In the genomic region with DNA sequence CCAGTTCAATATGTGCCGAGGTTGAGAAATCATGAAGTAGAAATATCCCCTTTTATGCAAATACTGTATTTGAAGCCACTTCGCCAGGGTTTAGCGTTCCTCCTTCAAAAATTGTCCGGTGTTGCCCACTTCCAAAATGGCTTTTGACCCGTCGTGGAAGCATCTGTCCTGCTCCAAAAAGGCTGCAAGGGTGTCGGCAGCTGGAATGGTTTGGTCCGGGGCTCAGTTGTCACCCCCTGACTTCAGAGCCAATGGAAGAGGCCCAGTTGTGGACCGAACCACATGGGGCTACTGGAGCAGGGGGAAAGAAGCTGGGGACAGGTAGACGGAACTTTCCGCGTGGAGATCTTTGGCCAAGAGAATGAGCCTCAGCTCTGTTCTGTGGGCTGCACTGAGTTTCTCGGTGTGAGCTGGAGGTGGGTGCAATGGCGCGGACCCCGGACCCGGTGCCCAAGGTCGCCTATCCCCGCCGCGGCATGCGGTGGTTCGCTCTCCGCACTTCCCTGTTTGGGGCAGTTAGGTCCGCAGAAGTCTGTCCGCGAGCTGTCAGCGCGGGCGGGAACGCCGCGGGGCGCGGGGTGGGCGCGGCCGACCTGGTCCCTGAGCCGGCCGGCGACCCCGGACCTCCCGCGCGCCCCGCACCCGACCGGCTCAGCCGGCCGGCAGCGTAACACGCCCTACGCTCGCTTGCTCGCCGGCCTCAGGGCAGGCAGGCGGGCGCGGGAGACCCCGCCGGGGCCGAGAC, we compare ENCODE assay signal across 8 cellular contexts. TPM values are rescaled to one million over a fixed set of nuclear protein-coding genes. Genes with fewer than 3 reads are reported as not detected.
DNase-seq lines count a peak whose midpoint lies in the region; ATAC-seq, FAIRE-seq and TF ChIP-seq lines count a peak whose summit lies in the region.

A gene (plus strand): TSS at position 527 of the 745 bp plus-strand sequence. CDS start 259 bp downstream, outside the sequence.

- TF ChIP-seq CTCF in D721Med (IDR thresholded peaks at IDR 0.05; ENCODE audit: insufficient read depth, missing control alignments) (no peak), esophagus squamous epithelium (IDR thresholded peaks at IDR 0.05) (peak in 1 of 6 experiments; percentile 4)

- H3K27ac ChIP-seq in esophagus squamous epithelium = peak within 1 kb of the TSS; percentile 80 to 93 (median 92)

- intact Hi-C loops in esophagus squamous epithelium (cut with DNase I) = no loop called here

- peaks cover 4 to 70% (median 40%) of the 10 kb centered on the region in 3 donors for H3K4me1 ChIP-seq in esophagus squamous epithelium

- DNase-seq in D721Med (ENCODE audit: insufficient read length, low spot score) (peak; percentile 73), Kasumi-1 (lab: John Stamatoyannopoulos, UW) (peak; percentile 93), RKO (ENCODE audit: low spot score) (peak; percentile 96), activated T-helper 1 cell treated with Interleukin-2 at 50 U/mL for 16 hours (ENCODE audit: low read depth) (peak; percentile 81), esophagus squamous epithelium (lab: John Stamatoyannopoulos, UW) (peak; percentile 75), myocyte (ENCODE audit: low read depth) (peak; percentile 97)
- peak; percentile 77 to 85 for DNase-seq in stimulated activated CD8-positive, alpha-beta memory T cell treated with anti-CD3 and anti-CD28 coated beads, Interleukin-7, amount 100 ng/mL, for 4 hours (ENCODE audit: low read depth in 2 of 2)

- 1% methylated on average over 10 to 18 of the region's 62 CpGs for WGBS in esophagus squamous epithelium, 2 donors

- peak; percentile 50 for ATAC-seq in GM21737 (IDR thresholded peaks at IDR 0.05; ENCODE audit: unreplicated experiment)

- peak within 1 kb of the TSS; percentile 75 to 100 (median 79) for H3K4me3 ChIP-seq in esophagus squamous epithelium

- FAIRE-seq in D721Med (lab: Jason Lieb, UNC) = no peak

- H3K27me3 ChIP-seq in esophagus squamous epithelium = no peaks in the 10 kb centered on the region

- H3K9me3 ChIP-seq in esophagus squamous epithelium = no peaks in the 10 kb centered on the region

- TF ChIP-seq POLR2A in esophagus squamous epithelium (IDR thresholded peaks at IDR 0.05) = peak in 2 of 4 donors; percentile 77 to 90

- peaks cover 0 to 13% (median 0%) of the 10 kb centered on the region in 3 donors for H3K36me3 ChIP-seq in esophagus squamous epithelium

RNA-seq across cellular contexts. Expression of the gene that starts here (rescaled TPM):
- total RNA-seq in esophagus squamous epithelium (10 to 100 TPM; 67.6 to 92.9 (median 72.8) TPM), myocyte (52.4 and 66.6 TPM in 2 replicates)
- polyA plus RNA-seq in myocyte (2012) = 27.3 TPM

Comparison
In these comparisons a context has a peak if more than half of its experiments do, and no peak if none do; other contexts are left out.
1. Peak in every context shown above with its lines: DNase-seq, ATAC-seq, H3K4me3 ChIP-seq and H3K27ac ChIP-seq.